ENCODE assay signal across 8 cellular contexts in the genomic region with DNA sequence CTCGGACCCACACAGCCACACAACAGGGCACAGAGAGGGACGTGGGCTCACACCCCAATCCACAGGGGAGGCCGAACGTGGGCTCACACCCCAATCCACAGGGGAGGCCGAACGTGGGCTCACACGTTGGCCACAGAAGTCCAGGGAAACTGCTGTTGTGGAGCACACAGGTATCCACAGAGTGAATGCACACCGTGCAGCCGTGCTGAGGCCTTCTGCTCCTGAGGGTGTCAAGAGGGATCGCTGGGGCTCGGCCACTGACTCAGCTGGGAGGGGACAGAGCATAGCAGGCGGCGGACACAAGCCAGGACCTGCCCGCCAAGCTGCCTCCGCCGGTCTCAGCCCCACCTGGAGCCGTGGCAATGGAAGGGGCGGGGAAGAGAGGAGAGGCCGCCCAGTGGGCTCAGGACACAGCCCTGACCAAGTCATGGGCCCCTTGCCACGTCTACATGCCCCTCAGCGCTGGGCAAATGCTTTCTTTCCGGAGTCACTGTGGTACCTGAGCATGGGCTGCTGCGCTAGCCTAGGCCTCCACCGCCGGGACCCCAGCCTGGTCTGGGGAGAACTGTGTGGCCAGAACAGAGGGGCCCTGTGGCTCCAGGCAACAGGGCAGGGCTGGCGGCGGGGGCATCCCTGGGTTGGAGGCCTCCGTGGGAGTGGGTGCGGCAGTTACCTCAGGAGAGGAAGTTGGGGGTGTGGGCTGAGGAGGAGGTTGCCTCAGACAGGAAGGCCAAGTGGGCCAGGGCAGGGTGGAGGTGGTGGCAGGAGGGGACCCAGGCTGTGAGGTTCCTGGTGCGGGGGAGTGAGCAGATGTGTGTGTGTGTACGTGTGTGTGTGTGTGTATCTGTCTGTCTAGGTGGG. TPM values are rescaled to one million over a fixed set of nuclear protein-coding genes. Genes with fewer than 3 reads are reported as not detected.
DNase-seq lines count a peak whose midpoint lies in the region; ATAC-seq and TF ChIP-seq lines count a peak whose summit lies in the region.

No MANE protein-coding gene starts in this region.

- no peaks in the 10 kb centered on the region for H3K9me2 ChIP-seq in Loucy (replicated peaks; ENCODE audit: low read depth, low read length)

- peaks cover 4% of the 10 kb centered on the region for H3K36me3 Mint-ChIP-seq in brain

- H3K4me3 ChIP-seq in GM06990 (replicated peaks; ENCODE audit: low read depth, low read length) (peak overlapping the region; percentile 76), Loucy (ENCODE audit: low read length, poor library complexity, severe bottlenecking) (peak overlapping the region; percentile 94), mucosa of descending colon (no peak overlapping the region)

- no peaks in the 10 kb centered on the region for H3F3A ChIP-seq in Loucy (ENCODE audit: low read depth)

- DNase-seq in GM06990 (ENCODE audit: extremely low read depth, insufficient read length) (peak; percentile 66), T-helper 9 cell (peak; percentile 72), mucosa of descending colon (peak; percentile 49 to 90 (median 63)), anterior cingulate cortex (lab: John Stamatoyannopoulos, UW) (no peak)

- H3K9me3 Mint-ChIP-seq in brain = no peaks in the 10 kb centered on the region

- ATAC-seq in mucosa of descending colon (peak; percentile 72), HG03469 (IDR thresholded peaks at IDR 0.05; ENCODE audit: unreplicated experiment) (no peak), GM21390 (IDR thresholded peaks at IDR 0.05; ENCODE audit: unreplicated experiment) (no peak)

- peak overlapping the region in 3 of 5 experiments; percentile 24 to 73 (median 70) for H3K4me3 Mint-ChIP-seq in brain

- peak overlapping the region; percentile 99 for H3K9ac ChIP-seq in Loucy (ENCODE audit: low read depth, low read length, poor library complexity, severe bottlenecking)

- H3K27me3 ChIP-seq in GM06990 (replicated peaks; ENCODE audit: control insufficient read depth, insufficient read depth, low read length) (no peaks in the 10 kb centered on the region), Loucy (ENCODE audit: insufficient read depth, low read length, poor library complexity, severe bottlenecking) (no peaks in the 10 kb centered on the region)

- H4K20me1 ChIP-seq in Loucy (ENCODE audit: insufficient read depth, low read length, poor library complexity, severe bottlenecking) = no peaks in the 10 kb centered on the region

- no peak for TF ChIP-seq CTCF in GM06990 (IDR thresholded peaks at IDR 0.05; ENCODE audit: insufficient read depth, low read length, poor library complexity, severe bottlenecking)
- TF ChIP-seq CTCF in Loucy (conservative IDR thresholded peaks at IDR 0.05; ENCODE audit: low read length) = no peak
- TF ChIP-seq CTCF in brain (conservative IDR thresholded peaks at IDR 0.05) = no peak
- TF ChIP-seq CTCF in mucosa of descending colon (IDR thresholded peaks at IDR 0.05) = no peak

- peak overlapping the region; percentile 5; the same call in 1 of the 2 replicates for H2AFZ ChIP-seq in Loucy (ENCODE audit: low read length)

- peaks cover 22% of the 10 kb centered on the region for H3K4me1 ChIP-seq in Loucy (ENCODE audit: insufficient read depth, low read length, poor library complexity, severe bottlenecking)
- H3K4me1 ChIP-seq in mucosa of descending colon (ENCODE audit: low read depth) = peaks cover 7% of the 10 kb centered on the region

- intact Hi-C loops in mucosa of descending colon (cut with DNase I, micrococcal nuclease) = no loop called here

- peaks cover 40% of the 10 kb centered on the region for H3K79me2 ChIP-seq in Loucy (ENCODE audit: insufficient read depth, low read length)

- H3K4me1 Mint-ChIP-seq in brain = peaks cover 35% of the 10 kb centered on the region

- H3K27me3 Mint-ChIP-seq in brain = peaks cover 10% of the 10 kb centered on the region

- H3K36me3 ChIP-seq in GM06990 (ENCODE audit: control insufficient read depth, insufficient read depth, low read length) (peaks cover 2% of the 10 kb centered on the region), Loucy (ENCODE audit: insufficient read depth, low read length) (no peaks in the 10 kb centered on the region), mucosa of descending colon (ENCODE audit: low read depth) (no peaks in the 10 kb centered on the region)

- H3K4me2 ChIP-seq in Loucy (ENCODE audit: low read depth, low read length, poor library complexity, severe bottlenecking) = peak overlapping the region; percentile 97

- peak overlapping the region in 3 of 5 experiments; percentile 37 to 94 (median 74) for H3K27ac Mint-ChIP-seq in brain

- H3K9me3 ChIP-seq in Loucy (ENCODE audit: insufficient read depth, low read depth, low read length) = no peaks in the 10 kb centered on the region
- no peaks in the 10 kb centered on the region for H3K9me3 ChIP-seq in mucosa of descending colon

RNA-seq across cellular contexts. Expression of gene SYTL1, which starts 1.2 kb away (rescaled TPM):
- polyA plus RNA-seq in brain (ENCODE audit: insufficient read depth, low read depth, low replicate concordance) = 24.1 TPM
- 1 to 10 TPM; 4.2 to 9.7 (median 8.7) TPM for total RNA-seq in mucosa of descending colon

RNA-seq across cellular contexts. Expression of gene TMEM222, which starts 21.0 kb away (rescaled TPM):
- polyA plus RNA-seq in brain (ENCODE audit: insufficient read depth, low read depth, low replicate concordance) = 113 TPM
- total RNA-seq in mucosa of descending colon = 10 to 100 TPM; 30.0 to 30.9 (median 30.8) TPM

RNA-seq across cellular contexts. Expression of gene MAP3K6, which starts 23.8 kb away (rescaled TPM):
- 6.9 TPM for polyA plus RNA-seq in brain (ENCODE audit: insufficient read depth, low read depth, low replicate concordance)
- total RNA-seq in mucosa of descending colon = 10 to 100 TPM; 18.5 to 38.5 (median 28.5) TPM

RNA-seq across cellular contexts. Expression of gene FCN3, which starts 31.6 kb away (rescaled TPM):
- 1.4 TPM for polyA plus RNA-seq in brain (ENCODE audit: insufficient read depth, low read depth, low replicate concordance)
- total RNA-seq in mucosa of descending colon = under 1 TPM in 2 of 3 donors, not detected in 1; 0.60 to 0.79 TPM

RNA-seq across cellular contexts. Expression of gene CD164L2, which starts 40.1 kb away (rescaled TPM):
- polyA plus RNA-seq in brain (ENCODE audit: insufficient read depth, low read depth, low replicate concordance) = 2.2 TPM
- 1 to 10 TPM in 1 of 3 donors, under 1 TPM in 2; 0.29 to 1.3 (median 0.51) TPM for total RNA-seq in mucosa of descending colon

Comparison
In these comparisons a context has a peak if more than half of its experiments do, and no peak if none do; other contexts are left out.
1. DNase-seq: peak in GM06990 (single experiment), T-helper 9 cell (single experiment) and mucosa of descending colon (3 of 3); none in anterior cingulate cortex (0 of 58).